ENCODE assay signal across 9 cellular contexts in genomic region chr3:67463656-67464055, GRCh38.
"Had no signal": no experiment of that assay in that cellular context is flagged by ENCODE, and none has a peak within 500 bp of the region (broad histone marks: within the 10 kb centered on the region; RNA-seq: fewer than 3 reads in every experiment).

No MANE protein-coding gene starts in this region.

- H3K36me3 ChIP-seq: HAP-1 had no signal

- H2AFZ ChIP-seq: GM23248 had no signal

- DNase-seq: GM23248, GOT3, H7, HFFc6 had no signal

- FAIRE-seq: HepG2 had no signal

- H3K27ac ChIP-seq: GM23248, HL-60 had no signal

- H3K9ac ChIP-seq: GM23248 had no signal

- H3K27ac Mint-ChIP-seq: IgD-negative memory B cell had no signal

- H3K4me3 ChIP-seq: GM23248, HAP-1 had no signal

- ATAC-seq: HCT116, HepG2 had no signal

- H3K4me3 Mint-ChIP-seq: HFFc6, IgD-negative memory B cell had no signal

- H3K9me3 Mint-ChIP-seq: HFFc6, IgD-negative memory B cell had no signal

- H3K27me3 Mint-ChIP-seq: IgD-negative memory B cell had no signal

- H3K9me3 ChIP-seq: HAP-1 had no signal
